ENCODE assay signal across 1 cellular context in the genomic region with DNA sequence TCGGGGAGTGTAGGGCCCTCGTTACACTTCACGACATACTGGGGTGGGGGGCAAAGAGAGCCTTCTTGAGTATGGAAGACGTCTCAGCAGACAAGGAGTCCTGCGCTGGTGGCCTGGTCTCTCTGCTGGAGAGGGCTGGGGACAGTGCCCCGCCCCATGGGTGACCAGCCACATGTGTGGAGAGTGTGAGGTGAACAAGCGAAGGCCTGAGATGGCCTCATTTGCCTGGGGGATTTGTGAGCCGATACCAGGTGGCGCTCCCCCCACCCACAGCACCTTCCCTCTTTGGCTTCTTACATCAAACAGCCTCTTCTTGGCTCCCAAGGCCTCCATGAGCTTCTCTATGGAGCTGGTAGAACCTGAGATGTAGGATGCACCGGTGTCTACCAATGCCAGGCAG.
TF ChIP-seq lines count a peak whose summit lies in the region.

No MANE protein-coding gene starts in this region.

TF ChIP-seq in H1, 55 proteins besides CTCF, POLR2A, EP300 and RAD21:
- TF ChIP-seq FOSL1 (IDR thresholded peaks at IDR 0.05; ENCODE audit: insufficient read depth, low read depth, low read length) (no peak), SIRT6 (IDR thresholded peaks at IDR 0.05; ENCODE audit: low read length) (no peak), SRF (IDR thresholded peaks at IDR 0.05; ENCODE audit: low read depth, low read length) (no peak), TEAD4 (IDR thresholded peaks at IDR 0.05; ENCODE audit: low read depth, low read length) (no peak), TAF7 (optimal IDR thresholded peaks at IDR 0.05; ENCODE audit: borderline replicate concordance, low read depth, low read length) (no peak), BRCA1 (IDR thresholded peaks at IDR 0.05; ENCODE audit: low read depth, low read length) (no peak), TAF1 (IDR thresholded peaks at IDR 0.05; ENCODE audit: low read depth, low read length) (no peak), MAFK (IDR thresholded peaks at IDR 0.05; ENCODE audit: low read depth, low read length) (no peak), PHF8 (conservative IDR thresholded peaks at IDR 0.05; ENCODE audit: low read depth, low read length) (no peak), ASH2L (IDR thresholded peaks at IDR 0.05; ENCODE audit: low read length) (no peak), NRF1 (IDR thresholded peaks at IDR 0.05; ENCODE audit: low read depth, low read length) (no peak), USF2 (IDR thresholded peaks at IDR 0.05; ENCODE audit: low read length) (no peak), HDAC6 (IDR thresholded peaks at IDR 0.05; ENCODE audit: low read depth, low read length) (no peak), TCF12 (IDR thresholded peaks at IDR 0.05; ENCODE audit: low read depth, low read length) (no peak), SUZ12 (IDR thresholded peaks at IDR 0.05; ENCODE audit: low read length) (no peak), POU5F1 (IDR thresholded peaks at IDR 0.05; ENCODE audit: low read depth, low read length) (no peak), KDM1A (IDR thresholded peaks at IDR 0.05; ENCODE audit: borderline replicate concordance, low read length) (no peak)
- TF ChIP-seq, protein P1, sequence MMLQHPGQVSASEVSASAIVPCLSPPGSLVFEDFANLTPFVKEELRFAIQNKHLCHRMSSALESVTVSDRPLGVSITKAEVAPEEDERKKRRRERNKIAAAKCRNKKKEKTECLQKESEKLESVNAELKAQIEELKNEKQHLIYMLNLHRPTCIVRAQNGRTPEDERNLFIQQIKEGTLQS (IDR thresholded peaks at IDR 0.05; ENCODE audit: insufficient read depth, low read depth, low read length) = no peak
